In the genomic region with DNA sequence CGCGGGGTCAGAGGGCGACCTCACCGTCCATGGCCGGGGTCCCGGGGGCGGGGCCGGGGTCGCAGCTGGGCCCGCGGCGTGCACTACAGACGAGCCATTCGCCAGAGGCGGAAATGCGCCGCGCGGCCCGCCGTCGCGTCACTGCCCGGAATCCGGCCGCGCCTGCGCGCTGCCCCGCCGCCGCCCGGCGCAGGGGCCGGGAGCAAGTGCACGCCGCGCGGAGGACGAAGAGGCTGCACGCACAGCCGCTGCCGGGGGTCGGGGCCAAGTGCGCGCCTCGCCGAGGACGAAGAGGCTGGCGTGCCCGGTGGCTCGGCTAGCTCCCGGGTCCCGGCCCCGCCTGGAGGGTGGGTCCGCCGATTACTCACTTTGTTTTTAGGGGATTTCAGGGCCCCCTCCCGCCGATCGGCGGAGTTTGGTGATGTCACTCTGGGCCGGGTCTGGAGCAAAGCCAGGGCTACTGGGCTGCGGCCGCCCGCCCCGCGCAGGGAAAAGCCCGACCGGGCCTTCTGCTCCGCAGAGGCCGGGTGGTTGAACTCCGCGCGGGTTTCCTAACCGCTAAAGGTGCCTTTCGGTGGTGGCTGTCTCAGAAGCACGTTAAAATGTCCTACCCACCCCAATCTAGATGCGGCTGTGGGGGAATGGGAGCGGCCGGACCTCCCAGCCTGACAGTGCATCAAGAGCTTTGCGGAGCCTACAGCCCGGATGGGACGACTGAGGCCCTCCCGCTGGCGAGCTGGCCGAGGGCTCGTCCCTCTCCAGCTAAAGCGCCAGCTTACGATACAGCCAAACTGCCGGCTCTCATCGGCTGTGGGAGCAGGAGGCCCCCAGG, we compare ENCODE assay signal across 8 cellular contexts. TPM values are rescaled to one million over a fixed set of nuclear protein-coding genes. Genes with fewer than 3 reads are reported as not detected.
DNase-seq lines count a peak whose midpoint lies in the region; ATAC-seq and TF ChIP-seq lines count a peak whose summit lies in the region.

A gene (minus strand): TSS at position 115 of the 832 bp plus-strand sequence. CDS start 84 bp downstream, at position 31.

- H2AFZ ChIP-seq in Karpas-422 (ENCODE audit: low read length) (peak within 1 kb of the TSS; percentile 89), neural progenitor cell (replicated peaks) (peak within 1 kb of the TSS; percentile 71)

- peak within 1 kb of the TSS; percentile 87 for H3K27ac ChIP-seq in Karpas-422 (ENCODE audit: low read length)
- H3K27ac ChIP-seq in neural progenitor cell = peak within 1 kb of the TSS; percentile 81

- H3K4me1 ChIP-seq in Karpas-422 (ENCODE audit: low read length) = peaks cover 18% of the 10 kb centered on the region
- peaks cover 11% of the 10 kb centered on the region for H3K4me1 ChIP-seq in neural progenitor cell

- H3K9ac ChIP-seq in Karpas-422 (ENCODE audit: low read length) (peak within 1 kb of the TSS; percentile 99), neural progenitor cell (peak within 1 kb of the TSS; percentile 64)

- peak within 1 kb of the TSS; percentile 60 for H3K27ac Mint-ChIP-seq in neural progenitor cell

- no peaks in the 10 kb centered on the region for H3K9me3 Mint-ChIP-seq in neural progenitor cell

- peak; percentile 96 for DNase-seq in EL
- peak; percentile 97 for DNase-seq in Karpas-422
- peak; percentile 20 for DNase-seq in SIG-M5 (lab: John Stamatoyannopoulos, UW)
- peak; percentile 91 for DNase-seq in activated gamma-delta T cell (lab: John Stamatoyannopoulos, UW)
- DNase-seq in fibroblast of villous mesenchyme (ENCODE audit: low read depth) = peak; percentile 96
- peak; percentile 97 for DNase-seq in neural progenitor cell (ENCODE audit: low spot score)
- peak; percentile 92 for DNase-seq in stromal cell of bone marrow (ENCODE audit: low read depth)

- peaks cover 21% of the 10 kb centered on the region for H3K36me3 ChIP-seq in Karpas-422 (ENCODE audit: insufficient read depth, low read length)
- no peaks in the 10 kb centered on the region for H3K36me3 ChIP-seq in neural progenitor cell

- H3K4me2 ChIP-seq in Karpas-422 (ENCODE audit: low read depth, low read length, poor library complexity, severe bottlenecking) = peak within 1 kb of the TSS; percentile 96
- H3K4me2 ChIP-seq in neural progenitor cell = peak within 1 kb of the TSS; percentile 86

- H3K27me3 ChIP-seq in Karpas-422 (ENCODE audit: low read length) (no peaks in the 10 kb centered on the region), neural progenitor cell (no peaks in the 10 kb centered on the region)

- peak within 1 kb of the TSS; percentile 100 for H3K4me3 ChIP-seq in Karpas-422 (ENCODE audit: low read length)
- H3K4me3 ChIP-seq in fibroblast of villous mesenchyme (ENCODE audit: low read depth, low read length) = peak within 1 kb of the TSS; percentile 77
- peak within 1 kb of the TSS; percentile 79 for H3K4me3 ChIP-seq in neural progenitor cell

- peak; percentile 82 for ATAC-seq in GM21825 (IDR thresholded peaks at IDR 0.05; ENCODE audit: unreplicated experiment)

- peaks cover 15% of the 10 kb centered on the region for H3K36me3 Mint-ChIP-seq in neural progenitor cell

- H3K4me1 Mint-ChIP-seq in neural progenitor cell = peaks cover 9% of the 10 kb centered on the region

- H3K27me3 Mint-ChIP-seq in neural progenitor cell (ENCODE audit: insufficient read depth, low read depth) = peaks cover 5% of the 10 kb centered on the region

- TF ChIP-seq CTCF in fibroblast of villous mesenchyme (IDR thresholded peaks at IDR 0.05; ENCODE audit: insufficient read depth, low read depth, low read length) (no peak), neural progenitor cell (IDR thresholded peaks at IDR 0.05) (no peak)

- peak within 1 kb of the TSS; percentile 90 for H3K4me3 Mint-ChIP-seq in neural progenitor cell

- H3K79me2 ChIP-seq in Karpas-422 (ENCODE audit: low read length) (peaks cover 22% of the 10 kb centered on the region), neural progenitor cell (ENCODE audit: low read depth) (peaks cover 17% of the 10 kb centered on the region)

- peaks cover 20% of the 10 kb centered on the region for H4K20me1 ChIP-seq in Karpas-422 (ENCODE audit: insufficient read depth, low read depth, low read length)
- H4K20me1 ChIP-seq in neural progenitor cell (ENCODE audit: low read depth) = peaks cover 6% of the 10 kb centered on the region

- H3K9me2 ChIP-seq in Karpas-422 (replicated peaks; ENCODE audit: insufficient read depth, low read length) = no peaks in the 10 kb centered on the region

- peaks cover 21% of the 10 kb centered on the region for H3F3A ChIP-seq in neural progenitor cell (ENCODE audit: low read depth)

- H3K9me3 ChIP-seq in Karpas-422 (ENCODE audit: low read length) = no peaks in the 10 kb centered on the region
- H3K9me3 ChIP-seq in neural progenitor cell (ENCODE audit: low read depth) = no peaks in the 10 kb centered on the region

RNA-seq across cellular contexts. Expression of the gene that starts here (rescaled TPM):
- total RNA-seq in Karpas-422 (2014; rRNA removed; shearing (Covaris generic); ENCODE audit: low replicate concordance) = 42.6 and 44.0 TPM in 2 replicates
- total RNA-seq in fibroblast of villous mesenchyme (22.2 and 24.2 TPM in 2 replicates), neural progenitor cell (ENCODE audit: low replicate concordance) (11.0 and 14.7 TPM in 2 replicates)

Comparison
In these comparisons a context has a peak if more than half of its experiments do, and no peak if none do; other contexts are left out.
1. Peak in every context shown above with its lines: DNase-seq, ATAC-seq, H3K4me3 ChIP-seq and H3K27ac ChIP-seq.
2. DNase-seq: peak in every context shown above with its lines; median percentile 97 in Karpas-422; 97 in neural progenitor cell; 96 in EL; 96 in fibroblast of villous mesenchyme; 92 in stromal cell of bone marrow; 91 in activated gamma-delta T cell; 20 in SIG-M5.